Comparison of ENCODE assay signal across 1 cellular context in the genomic region with DNA sequence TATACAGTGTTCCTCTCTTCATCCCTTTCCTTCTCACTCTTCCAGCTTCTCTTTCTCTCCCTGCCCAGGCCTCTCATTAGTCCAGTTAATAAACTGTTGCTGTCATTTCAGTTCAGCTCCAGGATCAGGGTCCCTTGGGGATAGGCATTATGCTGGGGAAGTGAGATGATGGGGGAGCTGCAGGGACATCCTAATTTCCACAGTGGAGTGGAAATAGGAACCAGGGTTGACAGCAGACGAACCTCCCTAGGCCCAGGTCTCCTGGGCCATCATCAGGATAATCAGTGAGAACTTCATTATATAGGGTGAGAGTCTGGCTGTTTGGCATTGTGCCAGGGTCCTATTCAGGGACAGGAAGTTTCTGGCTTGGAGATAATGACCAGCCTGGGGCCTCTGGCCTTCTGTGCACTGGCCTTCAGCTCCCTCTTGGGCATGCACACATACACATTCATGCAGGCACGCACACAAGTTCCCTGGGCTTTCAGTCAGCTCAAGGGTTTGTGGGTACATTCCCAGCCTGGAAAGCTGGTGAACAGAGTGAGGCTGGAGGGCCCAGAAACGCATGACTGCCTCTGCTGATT.
TF ChIP-seq lines count a peak whose summit lies in the region.

No MANE protein-coding gene starts in this region.

TF ChIP-seq in SK-N-SH treated with all-trans-retinoic acid at 6 μM for 48 hours, 23 proteins besides CTCF, POLR2A, EP300 and RAD21 (continued from another document):
- TF ChIP-seq ZNF565 (CRISPR knock-in tag; conservative IDR thresholded peaks at IDR 0.05; ENCODE audit: low read depth) (no peak), TCF4 (CRISPR knock-in tag; IDR thresholded peaks at IDR 0.05; ENCODE audit: borderline replicate concordance) (peak; percentile 47), ZC3H10 (CRISPR knock-in tag; IDR thresholded peaks at IDR 0.05) (no peak), ZNF70 (CRISPR knock-in tag; IDR thresholded peaks at IDR 0.05) (peak; percentile 46; the same call in 1 of the 2 replicates), ZFP3 (CRISPR knock-in tag; IDR thresholded peaks at IDR 0.05) (no peak), BACH2 (CRISPR knock-in tag; IDR thresholded peaks at IDR 0.05; ENCODE audit: borderline replicate concordance) (no peak)
- TF ChIP-seq, protein P1, sequence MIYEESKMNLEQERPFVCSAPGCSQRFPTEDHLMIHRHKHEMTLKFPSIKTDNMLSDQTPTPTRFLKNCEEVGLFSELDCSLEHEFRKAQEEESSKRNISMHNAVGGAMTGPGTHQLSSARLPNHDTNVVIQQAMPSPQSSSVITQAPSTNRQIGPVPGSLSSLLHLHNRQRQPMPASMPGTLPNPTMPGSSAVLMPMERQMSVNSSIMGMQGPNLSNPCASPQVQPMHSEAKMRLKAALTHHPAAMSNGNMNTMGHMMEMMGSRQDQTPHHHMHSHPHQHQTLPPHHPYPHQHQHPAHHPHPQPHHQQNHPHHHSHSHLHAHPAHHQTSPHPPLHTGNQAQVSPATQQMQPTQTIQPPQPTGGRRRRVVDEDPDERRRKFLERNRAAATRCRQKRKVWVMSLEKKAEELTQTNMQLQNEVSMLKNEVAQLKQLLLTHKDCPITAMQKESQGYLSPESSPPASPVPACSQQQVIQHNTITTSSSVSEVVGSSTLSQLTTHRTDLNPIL (CRISPR knock-in tag; IDR thresholded peaks at IDR 0.05; ENCODE audit: low read depth) = no peak
